Comparison of ENCODE assay signal across 1 cellular context in the genomic region with DNA sequence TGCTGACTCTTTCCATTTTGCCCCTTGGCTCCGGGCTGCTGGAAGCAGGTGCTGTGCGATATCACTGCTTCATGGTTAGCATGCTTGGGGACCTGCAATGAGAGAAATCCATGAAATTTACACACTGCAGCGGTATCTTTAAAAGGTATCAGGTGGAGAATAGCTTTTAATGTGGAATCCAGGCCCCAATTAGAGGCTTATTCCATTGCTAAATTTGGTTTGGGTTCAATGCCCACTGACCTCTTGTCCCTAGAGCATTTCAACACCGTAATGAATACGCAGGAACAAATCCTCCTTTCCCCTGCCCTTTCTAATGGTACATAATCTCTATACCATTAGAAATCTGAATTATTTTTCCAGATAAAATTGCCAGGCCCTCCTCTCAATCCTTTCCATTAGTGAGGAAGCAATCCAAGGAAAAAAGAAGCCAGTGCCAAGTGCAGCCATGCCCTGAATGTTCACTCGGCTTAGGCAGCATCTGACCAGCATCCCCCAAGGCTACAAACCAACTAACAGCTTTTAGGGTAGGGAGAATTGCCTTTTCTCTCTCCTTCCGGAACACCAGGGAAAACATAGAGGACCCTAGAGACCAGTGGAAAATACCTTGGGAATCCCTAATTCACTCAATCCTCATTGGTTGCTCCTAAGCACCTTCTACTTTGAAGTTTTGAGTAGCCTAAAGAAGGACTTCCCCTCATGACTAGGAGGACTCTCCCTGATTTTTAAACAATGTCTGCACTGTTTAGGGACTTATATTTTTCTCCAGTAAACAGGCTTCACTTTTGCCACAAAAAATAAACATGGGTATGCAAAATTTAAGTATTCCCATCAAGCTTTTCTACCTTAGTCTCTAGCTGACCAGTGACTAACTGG.
TF ChIP-seq lines count a peak whose summit lies in the region.

No MANE protein-coding gene starts in this region.

TF ChIP-seq in SK-N-SH treated with all-trans-retinoic acid at 6 μM for 48 hours, 23 proteins besides CTCF, POLR2A, EP300 and RAD21 (continued from another document):
- TF ChIP-seq, protein P1, sequence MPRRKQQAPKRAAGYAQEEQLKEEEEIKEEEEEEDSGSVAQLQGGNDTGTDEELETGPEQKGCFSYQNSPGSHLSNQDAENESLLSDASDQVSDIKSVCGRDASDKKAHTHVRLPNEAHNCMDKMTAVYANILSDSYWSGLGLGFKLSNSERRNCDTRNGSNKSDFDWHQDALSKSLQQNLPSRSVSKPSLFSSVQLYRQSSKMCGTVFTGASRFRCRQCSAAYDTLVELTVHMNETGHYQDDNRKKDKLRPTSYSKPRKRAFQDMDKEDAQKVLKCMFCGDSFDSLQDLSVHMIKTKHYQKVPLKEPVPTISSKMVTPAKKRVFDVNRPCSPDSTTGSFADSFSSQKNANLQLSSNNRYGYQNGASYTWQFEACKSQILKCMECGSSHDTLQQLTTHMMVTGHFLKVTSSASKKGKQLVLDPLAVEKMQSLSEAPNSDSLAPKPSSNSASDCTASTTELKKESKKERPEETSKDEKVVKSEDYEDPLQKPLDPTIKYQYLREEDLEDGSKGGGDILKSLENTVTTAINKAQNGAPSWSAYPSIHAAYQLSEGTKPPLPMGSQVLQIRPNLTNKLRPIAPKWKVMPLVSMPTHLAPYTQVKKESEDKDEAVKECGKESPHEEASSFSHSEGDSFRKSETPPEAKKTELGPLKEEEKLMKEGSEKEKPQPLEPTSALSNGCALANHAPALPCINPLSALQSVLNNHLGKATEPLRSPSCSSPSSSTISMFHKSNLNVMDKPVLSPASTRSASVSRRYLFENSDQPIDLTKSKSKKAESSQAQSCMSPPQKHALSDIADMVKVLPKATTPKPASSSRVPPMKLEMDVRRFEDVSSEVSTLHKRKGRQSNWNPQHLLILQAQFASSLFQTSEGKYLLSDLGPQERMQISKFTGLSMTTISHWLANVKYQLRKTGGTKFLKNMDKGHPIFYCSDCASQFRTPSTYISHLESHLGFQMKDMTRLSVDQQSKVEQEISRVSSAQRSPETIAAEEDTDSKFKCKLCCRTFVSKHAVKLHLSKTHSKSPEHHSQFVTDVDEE (CRISPR knock-in tag; IDR thresholded peaks at IDR 0.05) = no peak
- TF ChIP-seq OSR1 (CRISPR knock-in tag; IDR thresholded peaks at IDR 0.05) (no peak), ISL1 (CRISPR knock-in tag; IDR thresholded peaks at IDR 0.05) (no peak), GLIS3 (CRISPR knock-in tag; IDR thresholded peaks at IDR 0.05) (no peak), ZFP3 (CRISPR knock-in tag; IDR thresholded peaks at IDR 0.05) (no peak), ARNTL (CRISPR knock-in tag; IDR thresholded peaks at IDR 0.05; ENCODE audit: borderline replicate concordance, low read depth) (no peak), ZNF70 (CRISPR knock-in tag; IDR thresholded peaks at IDR 0.05) (no peak), TOX (CRISPR knock-in tag; IDR thresholded peaks at IDR 0.05; ENCODE audit: borderline replicate concordance) (no peak), PPARA (CRISPR knock-in tag; IDR thresholded peaks at IDR 0.05; ENCODE audit: borderline replicate concordance) (no peak), TCF4 (CRISPR knock-in tag; IDR thresholded peaks at IDR 0.05; ENCODE audit: borderline replicate concordance) (no peak), CSDC2 (CRISPR knock-in tag; IDR thresholded peaks at IDR 0.05) (no peak), ESRRG (CRISPR knock-in tag; IDR thresholded peaks at IDR 0.05) (no peak), ZNF565 (CRISPR knock-in tag; conservative IDR thresholded peaks at IDR 0.05; ENCODE audit: low read depth) (no peak), CSRNP3 (CRISPR knock-in tag; IDR thresholded peaks at IDR 0.05) (no peak)
- TF ChIP-seq, protein P2, sequence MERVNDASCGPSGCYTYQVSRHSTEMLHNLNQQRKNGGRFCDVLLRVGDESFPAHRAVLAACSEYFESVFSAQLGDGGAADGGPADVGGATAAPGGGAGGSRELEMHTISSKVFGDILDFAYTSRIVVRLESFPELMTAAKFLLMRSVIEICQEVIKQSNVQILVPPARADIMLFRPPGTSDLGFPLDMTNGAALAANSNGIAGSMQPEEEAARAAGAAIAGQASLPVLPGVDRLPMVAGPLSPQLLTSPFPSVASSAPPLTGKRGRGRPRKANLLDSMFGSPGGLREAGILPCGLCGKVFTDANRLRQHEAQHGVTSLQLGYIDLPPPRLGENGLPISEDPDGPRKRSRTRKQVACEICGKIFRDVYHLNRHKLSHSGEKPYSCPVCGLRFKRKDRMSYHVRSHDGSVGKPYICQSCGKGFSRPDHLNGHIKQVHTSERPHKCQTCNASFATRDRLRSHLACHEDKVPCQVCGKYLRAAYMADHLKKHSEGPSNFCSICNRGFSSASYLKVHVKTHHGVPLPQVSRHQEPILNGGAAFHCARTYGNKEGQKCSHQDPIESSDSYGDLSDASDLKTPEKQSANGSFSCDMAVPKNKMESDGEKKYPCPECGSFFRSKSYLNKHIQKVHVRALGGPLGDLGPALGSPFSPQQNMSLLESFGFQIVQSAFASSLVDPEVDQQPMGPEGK (CRISPR knock-in tag; IDR thresholded peaks at IDR 0.05; ENCODE audit: borderline replicate concordance) = no peak
- TF ChIP-seq, protein P3, sequence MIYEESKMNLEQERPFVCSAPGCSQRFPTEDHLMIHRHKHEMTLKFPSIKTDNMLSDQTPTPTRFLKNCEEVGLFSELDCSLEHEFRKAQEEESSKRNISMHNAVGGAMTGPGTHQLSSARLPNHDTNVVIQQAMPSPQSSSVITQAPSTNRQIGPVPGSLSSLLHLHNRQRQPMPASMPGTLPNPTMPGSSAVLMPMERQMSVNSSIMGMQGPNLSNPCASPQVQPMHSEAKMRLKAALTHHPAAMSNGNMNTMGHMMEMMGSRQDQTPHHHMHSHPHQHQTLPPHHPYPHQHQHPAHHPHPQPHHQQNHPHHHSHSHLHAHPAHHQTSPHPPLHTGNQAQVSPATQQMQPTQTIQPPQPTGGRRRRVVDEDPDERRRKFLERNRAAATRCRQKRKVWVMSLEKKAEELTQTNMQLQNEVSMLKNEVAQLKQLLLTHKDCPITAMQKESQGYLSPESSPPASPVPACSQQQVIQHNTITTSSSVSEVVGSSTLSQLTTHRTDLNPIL (CRISPR knock-in tag; IDR thresholded peaks at IDR 0.05; ENCODE audit: low read depth) = no peak
